Comparison of ENCODE assay signal across 25 cellular contexts in genomic region chr10:124730790-124731189, GRCh38. TPM values are rescaled to one million over a fixed set of nuclear protein-coding genes. Genes with fewer than 3 reads are reported as not detected.
A peak's percentile ranks its signal among the peaks of the same experiment; 100 is the strongest.
DNase-seq lines count a peak whose midpoint lies in the region; ATAC-seq, FAIRE-seq and TF ChIP-seq lines count a peak whose summit lies in the region.
"Had no signal": no experiment of that assay in that cellular context is flagged by ENCODE, and none has a peak within 500 bp of the region (broad histone marks: within the 10 kb centered on the region; RNA-seq: fewer than 3 reads in every experiment).

No MANE protein-coding gene starts in this region.

- peaks cover 82% of the 10 kb centered on the region for H3K4me1 Mint-ChIP-seq in central memory CD8-positive, alpha-beta T cell

- no peaks in the 10 kb centered on the region for H3K27me3 ChIP-seq in BLaER1 treated with 17β-estradiol and CSF1 and Interleukin-3, amounts not matched to agents 10 nM and 100 nM
- H3K27me3 ChIP-seq in DND-41 (ENCODE audit: insufficient read depth, low read length, poor library complexity), result no peaks in the 10 kb centered on the region
- no peaks in the 10 kb centered on the region for H3K27me3 ChIP-seq in sigmoid colon
- no peaks in the 10 kb centered on the region for H3K27me3 ChIP-seq in brain microvascular endothelial cell (replicated peaks)
- no peaks in the 10 kb centered on the region for H3K27me3 ChIP-seq in pancreas
- H3K27me3 ChIP-seq: testis had no signal

- peaks cover 23 to 80% (median 43%) of the 10 kb centered on the region in 11 experiments; a peak in 21 of 22 replicates for H4K20me1 ChIP-seq in BLaER1 treated with 17β-estradiol and CSF1 and Interleukin-3, amounts not matched to agents 10 nM and 100 nM
- H4K20me1 ChIP-seq in DND-41 (ENCODE audit: insufficient read depth, low read length), result peaks cover 90% of the 10 kb centered on the region

- ATAC-seq in DND-41 (ENCODE audit: insufficient read depth, low read depth), result no peak
- ATAC-seq in central memory CD8-positive, alpha-beta T cell (replicated peaks; ENCODE audit: extremely low read depth, poor library complexity, severe bottlenecking), result no peak
- no peak for ATAC-seq in activated naive CD4-positive, alpha-beta T cell treated with anti-CD3 and anti-CD28 coated beads, Interleukin-2, amount 50 U/mL, for 72 hours
- no peak for ATAC-seq in pancreas
- ATAC-seq: WTC11 had no signal

- DNase-seq in DND-41, result peak; percentile 2
- no peak for DNase-seq in central memory CD8-positive, alpha-beta T cell (ENCODE audit: low spot score in 2 of 2)
- no peak for DNase-seq in sigmoid colon
- DNase-seq in activated naive CD4-positive, alpha-beta T cell treated with anti-CD3 and anti-CD28 coated beads, Interleukin-2, amount 50 U/mL, for 72 hours (ENCODE audit: low spot score in 2 of 2), result no peak
- DNase-seq in brain microvascular endothelial cell, result no peak
- no peak for DNase-seq in pancreas
- DNase-seq in NCI-H2196 treated with DMSO at 0.1 percent for 48 hours (lab: John Stamatoyannopoulos, UW; ENCODE audit: unreplicated experiment), result no peak
- DNase-seq: activated CD4-positive, alpha-beta memory T cell treated with anti-CD3 and anti-CD28 coated beads, Interleukin-2, amount 10 ng/mL, durations not matched to agents 7 days and 5 days; activated gamma-delta T cell treated with Interleukin-2 at 50 U/mL for 16 hours; IMR-90; NCI-H1105 treated with DMSO at 0.1 percent for 48 hours; NCI-H2029; NCI-H226; NCI-H774; SK-N-SH; T1000; testis had no signal

- no peak for FAIRE-seq in pancreas (lab: Jason Lieb, UNC)
- FAIRE-seq: colon, keratinocyte had no signal

- peaks cover 23% of the 10 kb centered on the region for H3K36me3 Mint-ChIP-seq in central memory CD8-positive, alpha-beta T cell (ENCODE audit: insufficient read depth)
- peaks cover 4 to 11% of the 10 kb centered on the region in 2 donors for H3K36me3 Mint-ChIP-seq in activated naive CD4-positive, alpha-beta T cell treated with anti-CD3 and anti-CD28 coated beads, Interleukin-2, amount 50 U/mL, for 72 hours

- H3K79me2 ChIP-seq in DND-41 (ENCODE audit: insufficient read depth, low read length), result peaks cover 100% of the 10 kb centered on the region

- no peak overlapping the region for H3K4me3 ChIP-seq in BLaER1 treated with 17β-estradiol and CSF1 and Interleukin-3, amounts not matched to agents 10 nM and 100 nM
- H3K4me3 ChIP-seq in DND-41 (ENCODE audit: low read depth in 1 of 2, low read length in 2 of 2) (no peak overlapping the region), sigmoid colon (no peak overlapping the region), brain microvascular endothelial cell (ENCODE audit: low read depth, low read length) (no peak overlapping the region), pancreas (no peak overlapping the region)
- H3K4me3 ChIP-seq: lung, testis had no signal

- TF ChIP-seq POLR2A in sigmoid colon (IDR thresholded peaks at IDR 0.05), result no peak

- intact Hi-C loops in sigmoid colon (cut with DNase I), result no loop called here
- intact Hi-C loops in pancreas (cut with DNase I), result loop anchor here in 2 of 3 donors (5.0 to 10.0 kb wide), 2 partner anchors 93 to 186 kb away; no protein-coding TSS in a partner anchor

- peak overlapping the region; percentile 88 for H3K27ac Mint-ChIP-seq in central memory CD8-positive, alpha-beta T cell (ENCODE audit: low read depth)
- H3K27ac Mint-ChIP-seq in activated naive CD4-positive, alpha-beta T cell treated with anti-CD3 and anti-CD28 coated beads, Interleukin-2, amount 50 U/mL, for 72 hours, result no peak overlapping the region
- H3K27ac Mint-ChIP-seq: brain, progenitor cell of endocrine pancreas, WTC11 had no signal

- H3K9ac ChIP-seq in BLaER1 treated with 17β-estradiol and CSF1 and Interleukin-3, amounts not matched to agents 10 nM and 100 nM, result no peak overlapping the region
- H3K9ac ChIP-seq in DND-41 (ENCODE audit: low read depth, low read length), result no peak overlapping the region
- H3K9ac ChIP-seq: SK-N-SH had no signal

- peaks cover 81 to 100% (median 99%) of the 10 kb centered on the region in 10 experiments for H3K4me1 ChIP-seq in BLaER1 treated with 17β-estradiol and CSF1 and Interleukin-3, amounts not matched to agents 10 nM and 100 nM
- H3K4me1 ChIP-seq in DND-41 (ENCODE audit: insufficient read depth, low read length) (peaks cover 97% of the 10 kb centered on the region), sigmoid colon (peaks cover 0 to 97% (median 84%) of the 10 kb centered on the region in 4 donors), pancreas (peaks cover 0 to 19% (median 7%) of the 10 kb centered on the region in 3 donors)

- WGBS in sigmoid colon, 2 donors, result 39 to 73% methylated on average over 3 of the region's 3 CpGs
- WGBS in pancreas, 2 donors, result 75 to 85% methylated on average over 3 of the region's 3 CpGs

- H3K4me3 Mint-ChIP-seq in central memory CD8-positive, alpha-beta T cell, result no peak overlapping the region
- H3K4me3 Mint-ChIP-seq: activated CD4-positive, alpha-beta memory T cell treated with anti-CD3 and anti-CD28 coated beads, Interleukin-2, amount 10 ng/mL, durations not matched to agents 7 days and 5 days; brain; CD14-positive monocyte; WTC11 had no signal

- no peak overlapping the region for H2AFZ ChIP-seq in DND-41 (ENCODE audit: low read depth, low read length)

- TF ChIP-seq EP300 in sigmoid colon (IDR thresholded peaks at IDR 0.05), result no peak

- H3K36me3 ChIP-seq in BLaER1 treated with 17β-estradiol and CSF1 and Interleukin-3, amounts not matched to agents 10 nM and 100 nM, result peaks cover 0 to 39% (median 7%) of the 10 kb centered on the region in 11 experiments; a peak in 10 of 22 replicates
- peaks cover 81% of the 10 kb centered on the region for H3K36me3 ChIP-seq in DND-41 (ENCODE audit: insufficient read depth, low read length)
- H3K36me3 ChIP-seq in sigmoid colon, result no peaks in the 10 kb centered on the region
- H3K36me3 ChIP-seq in brain microvascular endothelial cell (replicated peaks), result no peaks in the 10 kb centered on the region
- no peaks in the 10 kb centered on the region for H3K36me3 ChIP-seq in pancreas

- no peaks in the 10 kb centered on the region for H3K27me3 Mint-ChIP-seq in central memory CD8-positive, alpha-beta T cell
- H3K27me3 Mint-ChIP-seq: activated CD4-positive, alpha-beta memory T cell treated with anti-CD3 and anti-CD28 coated beads, Interleukin-2, amount 10 ng/mL, durations not matched to agents 7 days and 5 days; progenitor cell of endocrine pancreas had no signal

- peak overlapping the region in 4 of 11 experiments; percentile 88 to 93 (median 92); a peak in 9 of 22 replicates for H3K27ac ChIP-seq in BLaER1 treated with 17β-estradiol and CSF1 and Interleukin-3, amounts not matched to agents 10 nM and 100 nM
- peak overlapping the region; percentile 60 for H3K27ac ChIP-seq in DND-41 (ENCODE audit: low read length)
- peak overlapping the region in 3 of 4 donors; percentile 86 to 94 (median 90) for H3K27ac ChIP-seq in sigmoid colon
- no peak overlapping the region for H3K27ac ChIP-seq in brain microvascular endothelial cell
- no peak overlapping the region for H3K27ac ChIP-seq in pancreas

- no peaks in the 10 kb centered on the region for H3K9me3 Mint-ChIP-seq in central memory CD8-positive, alpha-beta T cell
- H3K9me3 Mint-ChIP-seq in activated naive CD4-positive, alpha-beta T cell treated with anti-CD3 and anti-CD28 coated beads, Interleukin-2, amount 50 U/mL, for 72 hours, result no peaks in the 10 kb centered on the region
- H3K9me3 Mint-ChIP-seq: activated CD4-positive, alpha-beta memory T cell treated with anti-CD3 and anti-CD28 coated beads, Interleukin-2, amount 10 ng/mL, durations not matched to agents 7 days and 5 days; brain; WTC11 had no signal

- H3K4me2 ChIP-seq in BLaER1 treated with 17β-estradiol and CSF1 and Interleukin-3, amounts not matched to agents 10 nM and 100 nM, result peak overlapping the region in 7 of 11 experiments; percentile 3 to 98 (median 90); a peak in 6 of 22 replicates
- H3K4me2 ChIP-seq in DND-41 (ENCODE audit: insufficient read depth, low read length), result no peak overlapping the region
- H3K4me2 ChIP-seq: SK-N-SH had no signal

- no peak for TF ChIP-seq CTCF in DND-41 (IDR thresholded peaks at IDR 0.05; ENCODE audit: borderline replicate concordance, extremely low read depth, low read length, poor library complexity, severe bottlenecking)
- no peak for TF ChIP-seq CTCF in sigmoid colon (IDR thresholded peaks at IDR 0.05)
- TF ChIP-seq CTCF in brain microvascular endothelial cell (IDR thresholded peaks at IDR 0.05; ENCODE audit: low read depth, low read length, missing control alignments), result no peak
- TF ChIP-seq CTCF in pancreas (IDR thresholded peaks at IDR 0.05), result no peak

- in situ Hi-C loops in brain microvascular endothelial cell (cut with HindIII; ENCODE audit: low pct_ligation_motif_present, low sequenced_read_pairs), result no loop called here

- no peaks in the 10 kb centered on the region for H3K9me3 ChIP-seq in BLaER1 treated with 17β-estradiol and CSF1 and Interleukin-3, amounts not matched to agents 10 nM and 100 nM (replicated peaks in 1 of 11)
- H3K9me3 ChIP-seq in DND-41 (ENCODE audit: insufficient read depth, low read length, severe bottlenecking), result no peaks in the 10 kb centered on the region
- no peaks in the 10 kb centered on the region for H3K9me3 ChIP-seq in sigmoid colon
- H3K9me3 ChIP-seq in pancreas, result no peaks in the 10 kb centered on the region
- H3K9me3 ChIP-seq: SK-N-SH, testis had no signal

RNA-seq across cellular contexts. Expression of gene FAM53B, which starts 13.4 kb away (rescaled TPM):
- 10 to 100 TPM; 32.3 to 36.6 (median 34.4) TPM for total RNA-seq in sigmoid colon
- polyA plus RNA-seq in sigmoid colon, result 10 to 100 TPM in 2 of 3 donors, 1 to 10 TPM in 1; 9.6 to 36.4 (median 12.0) TPM
- 10 to 100 TPM in 1 of 2 donors, 1 to 10 TPM in 1; 6.1 to 11.8 TPM for total RNA-seq in activated naive CD4-positive, alpha-beta T cell treated with anti-CD3 and anti-CD28 coated beads, Interleukin-2, amount 50 U/mL, for 72 hours
- total RNA-seq in pancreas, result 10 to 100 TPM in 1 of 6 donors, 1 to 10 TPM in 5; 6.5 to 16.4 (median 8.5) TPM
- 1 to 10 TPM; 5.3 to 9.7 TPM for polyA plus RNA-seq in pancreas

Comparison
In these comparisons a context has a peak if more than half of its experiments do, and no peak if none do; other contexts are left out.
1. H3K27ac ChIP-seq: peak in DND-41 (single experiment) and sigmoid colon (3 of 4); none in brain microvascular endothelial cell (single experiment) and pancreas (0 of 4).